In the genomic region with DNA sequence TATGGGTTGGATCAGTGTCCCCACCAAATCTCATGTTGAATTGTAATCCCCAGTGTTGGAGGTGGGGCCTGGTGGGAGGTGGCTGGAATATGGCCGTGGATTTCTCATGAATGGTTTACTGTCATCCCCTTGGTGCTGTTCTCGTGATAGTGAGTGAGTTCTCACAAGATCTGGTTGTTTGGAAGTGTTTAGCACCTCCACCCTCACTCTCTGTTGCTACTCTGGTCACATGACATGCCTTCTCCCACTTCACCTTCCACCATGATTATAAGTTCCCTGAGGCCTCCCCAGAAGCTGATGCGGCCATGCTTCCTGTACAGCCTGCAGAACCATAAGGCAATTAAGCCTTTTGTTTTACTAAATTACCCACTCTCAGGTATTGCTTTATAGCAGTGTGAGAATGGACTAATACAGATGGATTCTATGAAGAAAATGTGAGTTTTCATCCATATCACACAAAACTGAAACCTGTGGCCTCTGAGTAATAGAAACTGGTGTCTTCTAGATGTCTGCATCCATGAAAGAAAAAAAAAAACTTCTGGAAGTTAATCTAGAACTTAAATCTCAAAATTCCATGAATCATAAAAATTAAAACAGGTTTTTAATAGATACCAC, we compare ENCODE assay signal across 13 cellular contexts.
"Had no signal": no experiment of that assay in that cellular context is flagged by ENCODE, and none has a peak within 500 bp of the region (broad histone marks: within the 10 kb centered on the region; RNA-seq: fewer than 3 reads in every experiment).

No MANE protein-coding gene starts in this region.

- H3K4me3 ChIP-seq: dorsolateral prefrontal cortex, gastroesophageal sphincter, heart right ventricle, skin epidermis, suprapubic skin had no signal

- H3K36me3 Mint-ChIP-seq: natural killer cell treated with Interleukin-12 subunit alpha and Interleukin-12 subunit beta and Interleukin-15 and Interleukin-18, amount 100 ng/mL, for 72 hours had no signal

- H3K27ac ChIP-seq: dorsolateral prefrontal cortex, gastroesophageal sphincter, suprapubic skin had no signal

- H3K27me3 Mint-ChIP-seq: type B pancreatic cell had no signal

- DNase-seq: activated CD4-positive, alpha-beta T cell treated with anti-CD3 and anti-CD28 coated beads, Interleukin-2, amount 50 U/mL, for 1 hour; activated effector memory CD4-positive, alpha-beta T cell treated with Interleukin-2 at 50 U/mL for 16 hours; dorsolateral prefrontal cortex; heart right ventricle; occipital lobe; right cardiac atrium; stimulated activated CD4-positive, alpha-beta T cell treated with anti-CD3 and anti-CD28 coated beads, Interleukin-4, amount 100 ng/mL, for 24 hours; stimulated activated naive CD4-positive, alpha-beta T cell treated with Interleukin-2 at 50 U/mL for 16 hours had no signal

- H3K4me3 Mint-ChIP-seq: type B pancreatic cell had no signal

- H3K27me3 ChIP-seq: dorsolateral prefrontal cortex, gastroesophageal sphincter, heart right ventricle, suprapubic skin had no signal

- H3K9me3 Mint-ChIP-seq: natural killer cell treated with Interleukin-12 subunit alpha and Interleukin-12 subunit beta and Interleukin-15 and Interleukin-18, amount 100 ng/mL, for 72 hours; type B pancreatic cell had no signal

- ATAC-seq: gastroesophageal sphincter; natural killer cell treated with Interleukin-12 subunit alpha and Interleukin-12 subunit beta and Interleukin-15 and Interleukin-18, amount 100 ng/mL, for 72 hours; right cardiac atrium had no signal

- H3K27ac Mint-ChIP-seq: type B pancreatic cell had no signal
